ENCODE assay signal across 1 cellular context in genomic region chr19:9818734-9819589, GRCh38.
TF ChIP-seq lines count a peak whose summit lies in the region.

TSS of gene FBXL12 (minus strand) at chr19:9819079. CDS start at chr19:9818813, 266 bp downstream.

TF ChIP-seq in GM23338, 12 proteins besides CTCF, POLR2A, EP300 and RAD21 (continued from another document):
- TF ChIP-seq REST (IDR thresholded peaks at IDR 0.05; ENCODE audit: unreplicated experiment) = no peak
- TF ChIP-seq ZNF331 (CRISPR knock-in tag; IDR thresholded peaks at IDR 0.05; ENCODE audit: low read depth) = no peak
- TF ChIP-seq ZNF114 (CRISPR knock-in tag; IDR thresholded peaks at IDR 0.05) = no peak
- peak; percentile 91 for TF ChIP-seq POLR2AphosphoS5 (IDR thresholded peaks at IDR 0.05; ENCODE audit: low read depth)
- TF ChIP-seq ETS1 (IDR thresholded peaks at IDR 0.05) = peak; percentile 59; the same call in 1 of the 2 replicates
- TF ChIP-seq JUNB (IDR thresholded peaks at IDR 0.05; ENCODE audit: unreplicated experiment) = no peak
- no peak for TF ChIP-seq ZNF462 (CRISPR knock-in tag; IDR thresholded peaks at IDR 0.05)
- TF ChIP-seq NANOG (IDR thresholded peaks at IDR 0.05; ENCODE audit: borderline replicate concordance) = no peak
- TF ChIP-seq CREB1 (CRISPR knock-in tag; IDR thresholded peaks at IDR 0.05; ENCODE audit: low read depth) = peak; percentile 75
